Comparison of ENCODE assay signal across 8 cellular contexts in the genomic region with DNA sequence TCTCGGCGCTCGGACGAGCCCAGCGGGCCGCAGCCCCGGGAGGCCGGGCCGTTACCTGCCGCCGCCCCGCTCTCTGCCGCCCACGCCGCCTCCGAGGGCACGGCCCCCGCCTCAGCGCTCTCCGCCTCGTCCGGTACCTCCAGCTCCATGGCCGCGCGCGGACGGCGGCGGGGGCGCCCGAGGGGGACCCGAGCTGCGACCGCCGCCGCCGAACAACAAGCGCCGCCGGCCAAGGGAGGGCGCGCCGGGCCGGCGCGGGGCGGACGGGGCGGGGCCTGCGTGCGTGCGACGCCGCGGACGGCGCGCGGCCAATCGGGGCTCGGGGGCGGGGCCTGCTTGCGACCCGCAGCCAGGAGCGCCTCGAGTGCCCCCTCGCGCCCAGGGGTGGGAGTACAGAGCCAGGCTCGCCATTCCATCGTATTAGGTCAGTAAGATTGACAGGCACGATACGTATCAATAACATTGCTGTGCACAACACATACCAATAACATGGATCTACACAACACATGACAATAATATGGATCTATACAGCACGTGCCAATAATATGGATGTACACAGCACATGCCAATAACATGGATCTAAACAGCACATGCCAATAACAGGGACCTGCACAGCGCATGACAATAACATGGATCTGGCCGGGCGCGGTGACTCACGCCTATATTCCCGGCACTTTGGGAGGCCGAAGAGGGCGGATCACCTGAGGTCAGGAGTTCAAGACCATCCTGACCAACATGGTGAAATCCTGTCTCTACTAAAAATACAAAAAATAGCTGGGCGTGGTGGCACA. TPM values are rescaled to one million over a fixed set of nuclear protein-coding genes. Genes with fewer than 3 reads are reported as not detected.
DNase-seq lines count a peak whose midpoint lies in the region; ATAC-seq and TF ChIP-seq lines count a peak whose summit lies in the region.

A gene with protein sequence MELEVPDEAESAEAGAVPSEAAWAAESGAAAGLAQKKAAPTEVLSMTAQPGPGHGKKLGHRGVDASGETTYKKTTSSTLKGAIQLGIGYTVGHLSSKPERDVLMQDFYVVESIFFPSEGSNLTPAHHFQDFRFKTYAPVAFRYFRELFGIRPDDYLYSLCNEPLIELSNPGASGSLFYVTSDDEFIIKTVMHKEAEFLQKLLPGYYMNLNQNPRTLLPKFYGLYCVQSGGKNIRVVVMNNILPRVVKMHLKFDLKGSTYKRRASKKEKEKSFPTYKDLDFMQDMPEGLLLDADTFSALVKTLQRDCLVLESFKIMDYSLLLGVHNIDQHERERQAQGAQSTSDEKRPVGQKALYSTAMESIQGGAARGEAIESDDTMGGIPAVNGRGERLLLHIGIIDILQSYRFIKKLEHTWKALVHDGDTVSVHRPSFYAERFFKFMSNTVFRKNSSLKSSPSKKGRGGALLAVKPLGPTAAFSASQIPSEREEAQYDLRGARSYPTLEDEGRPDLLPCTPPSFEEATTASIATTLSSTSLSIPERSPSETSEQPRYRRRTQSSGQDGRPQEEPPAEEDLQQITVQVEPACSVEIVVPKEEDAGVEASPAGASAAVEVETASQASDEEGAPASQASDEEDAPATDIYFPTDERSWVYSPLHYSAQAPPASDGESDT (minus strand): TSS at position 227 of the 791 bp plus-strand sequence. CDS start 78 bp downstream, at position 149.

- WGBS in spleen, 5 donors: 3 to 4% (median 4%) methylated on average over 53 to 82 of the region's 82 CpGs

- peaks cover 0 to 8% (median 0%) of the 10 kb centered on the region in 6 donors for H3K36me3 ChIP-seq in spleen

- POLR2A ChIA-PET in MCF 10A (lab: Yijun Ruan, JAX): interaction anchor here (1.2 to 2.0 kb wide), 3 partner anchors 8 to 62 kb away, joined by 3 to 7 read pairs (median 4); partner anchors contain the start of genes APBA3 and MRPL54

- ATAC-seq in HG02943 (IDR thresholded peaks at IDR 0.05; ENCODE audit: low read depth, unreplicated experiment): peak; percentile 73

- peaks cover 0 to 17% (median 0%) of the 10 kb centered on the region in 7 donors for H3K27me3 ChIP-seq in spleen (replicated peaks in 1 of 7)

- no peaks in the 10 kb centered on the region for H3K27me3 Mint-ChIP-seq in MCF 10A (ENCODE audit: insufficient read depth, unreplicated experiment)

- no TSS peak for BruUV-seq in MCF 10A (replicated peaks; lab: Mats Ljungman, UMichigan)

- TF ChIP-seq CTCF in MCF 10A (IDR thresholded peaks at IDR 0.05; ENCODE audit: unreplicated experiment) (peak; percentile 68), spleen (IDR thresholded peaks at IDR 0.05 in 8 of 11, conservative IDR thresholded peaks at IDR 0.05 in 3 of 11) (peak; percentile 61 to 94 (median 80))

- H3K4me3 Mint-ChIP-seq in MCF 10A (ENCODE audit: unreplicated experiment): peak within 1 kb of the TSS; percentile 87

- H3K4me3 ChIP-seq in spleen: peak within 1 kb of the TSS; percentile 60 to 94 (median 74)

- H3K9me3 ChIP-seq in spleen: no peaks in the 10 kb centered on the region

- H3K4me1 Mint-ChIP-seq in MCF 10A (ENCODE audit: insufficient read depth, unreplicated experiment): no peaks in the 10 kb centered on the region

- CTCF ChIA-PET in MCF 10A (lab: Yijun Ruan, JAX): interaction anchor here (1.3 to 1.6 kb wide), 6 partner anchors 9 to 395 kb away, joined by 3 to 5 read pairs (median 4); no protein-coding TSS in a partner anchor

- no peaks in the 10 kb centered on the region for H3K9me3 Mint-ChIP-seq in MCF 10A (ENCODE audit: unreplicated experiment)

- intact Hi-C loops in MCF 10A (cut with micrococcal nuclease): loop anchor here (10.0 kb wide), 1 partner anchor 146 kb away; the partner anchor contains the start of gene MFSD12
- intact Hi-C loops in spleen (cut with DNase I; ENCODE audit: low total_unique reads): no loop called here

- H3K36me3 Mint-ChIP-seq in MCF 10A (ENCODE audit: insufficient read depth, unreplicated experiment): peaks cover 6% of the 10 kb centered on the region

- H3K27ac Mint-ChIP-seq in MCF 10A (ENCODE audit: low read depth, unreplicated experiment): peak within 1 kb of the TSS; percentile 35

- H3K27ac ChIP-seq in spleen: peak within 1 kb of the TSS; percentile 35 to 89 (median 82)

- TF ChIP-seq POLR2A in spleen (IDR thresholded peaks at IDR 0.05): peak in 1 of 3 donors; percentile 51

- peak; percentile 69 for DNase-seq in SIG-M5 treated with dmso at 0.1 percent for 504 hours (lab: John Stamatoyannopoulos, UW; ENCODE audit: unreplicated experiment)
- no peak for DNase-seq in SIG-M5 (lab: John Stamatoyannopoulos, UW)
- DNase-seq in NCI-H2029 treated with DMSO at 0.1 percent for 48 hours (lab: John Stamatoyannopoulos, UW): peak; percentile 69
- peak; percentile 90 for DNase-seq in UCSD-AML1 (lab: John Stamatoyannopoulos, UW; ENCODE audit: unreplicated experiment)
- peak; percentile 87 for DNase-seq in MCF 10A (ENCODE audit: unreplicated experiment)
- DNase-seq in iPS-NIHi7 (ENCODE audit: extremely low spot score): peak; percentile 96
- peak; percentile 97 for DNase-seq in spleen

- H3K4me1 ChIP-seq in spleen: peaks cover 9 to 48% (median 28%) of the 10 kb centered on the region in 6 donors

RNA-seq across cellular contexts. Expression of the gene that starts here (rescaled TPM):
- total RNA-seq in MCF 10A (2022) (13.3 and 15.8 TPM in 2 replicates), spleen (10 to 100 TPM; 30.2 to 41.9 (median 38.8) TPM)
- polyA plus RNA-seq in spleen: 10 to 100 TPM in 1 of 3 donors, 1 to 10 TPM in 2; 6.2 to 21.4 (median 7.6) TPM
